ENCODE assay signal across 8 cellular contexts in the genomic region with DNA sequence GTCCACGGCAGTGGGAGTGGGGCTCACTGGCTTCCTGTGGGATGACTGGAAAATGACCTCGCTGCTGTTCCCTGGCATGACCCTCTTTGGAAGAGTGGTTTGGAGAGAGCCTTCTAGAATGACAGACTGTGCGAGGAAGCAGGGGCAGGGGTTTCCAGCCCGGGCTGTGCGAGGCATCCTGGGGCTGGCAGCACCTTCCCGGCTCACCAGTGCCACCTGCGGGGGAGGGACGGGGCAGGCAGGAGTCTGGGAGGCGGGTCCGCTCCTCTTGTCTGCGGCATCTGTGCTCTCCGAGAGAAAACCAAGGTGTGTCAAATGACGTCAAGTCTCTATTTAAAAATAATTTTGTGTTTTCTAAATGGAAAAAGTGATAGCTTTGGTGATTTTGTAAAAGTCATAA. TPM values are rescaled to one million over a fixed set of nuclear protein-coding genes. Genes with fewer than 3 reads are reported as not detected.
DNase-seq lines count a peak whose midpoint lies in the region; ATAC-seq, FAIRE-seq and TF ChIP-seq lines count a peak whose summit lies in the region.

No MANE protein-coding gene starts in this region.

- H3K14ac ChIP-seq in H1 (ENCODE audit: insufficient read length), result no peak overlapping the region

- WGBS in H1 (ENCODE audit: extremely low coverage in 1 of 2, insufficient coverage in 1 of 2, insufficient read length in 1 of 2, insufficient replicate concordance in 2 of 2, low coverage in 1 of 2, low lambda C conversion rate in 2 of 2, missing lambda C conversion rate in 1 of 2), 2 experiments, result 74% methylated on average over 13 of the region's 13 CpGs; no CpG with 5 or more reads in 1 of the 2 experiments

- TF ChIP-seq CTCF in GM12875 (IDR thresholded peaks at IDR 0.05; ENCODE audit: borderline replicate concordance, insufficient read depth, low read depth, low read length) (peak; percentile 64), H1 (IDR thresholded peaks at IDR 0.05; ENCODE audit: control extremely low read depth in 1 of 3, insufficient read depth in 1 of 3, low read depth in 1 of 3, low read length in 3 of 3) (peak; percentile 75 to 85 (median 76)), parathyroid adenoma (IDR thresholded peaks at IDR 0.05) (peak; percentile 87)

- no peak overlapping the region for H4K91ac ChIP-seq in H1 (replicated peaks; ENCODE audit: insufficient read length, low read length)

- H3K27ac ChIP-seq in H1 (ENCODE audit: low read depth, low read length), result no peak overlapping the region
- peak overlapping the region; percentile 100 for H3K27ac ChIP-seq in parathyroid adenoma

- no peak overlapping the region for H3K56ac ChIP-seq in H1 (replicated peaks; ENCODE audit: insufficient read length, low read depth, low read length)

- H3K23ac ChIP-seq in H1 (ENCODE audit: insufficient read length), result no peak overlapping the region

- no peak for FAIRE-seq in H1 (lab: Jason Lieb, UNC)

- POLR2A ChIA-PET in activated CD4-positive, alpha-beta memory T cell treated with anti-CD3 and anti-CD28 coated beads for 36 hours (lab: Charles Lee), result interaction anchor here (1.0 kb wide), 1 partner anchor 10 kb away, joined by 3 read pairs; no protein-coding TSS in a partner anchor
- POLR2A ChIA-PET in H1 (lab: Charles Lee; ENCODE audit: partially characterized antibody), result interaction anchor here (1.2 kb wide), 1 partner anchor 17 kb away, joined by 3 read pairs; no protein-coding TSS in a partner anchor

- H2BK12ac ChIP-seq in H1 (ENCODE audit: low read depth, low read length), result 0 out of 2 replicates have a peak overlapping the region, but pooled peaks have one; percentile 27

- H3K36me3 ChIP-seq in H1 (ENCODE audit: control insufficient read depth in 2 of 4, insufficient read depth in 4 of 4, low read length in 3 of 4), result no peaks in the 10 kb centered on the region
- no peaks in the 10 kb centered on the region for H3K36me3 ChIP-seq in parathyroid adenoma (ENCODE audit: control insufficient read depth, insufficient read depth, low read length)

- H3K79me2 ChIP-seq in H1 (ENCODE audit: control insufficient read depth in 1 of 2, insufficient read depth in 2 of 2, low read length in 2 of 2), result no peaks in the 10 kb centered on the region
- no peaks in the 10 kb centered on the region for H3K79me2 ChIP-seq in parathyroid adenoma

- peaks cover 2 to 11% (median 4%) of the 10 kb centered on the region in 4 experiments; a peak in 4 of 7 replicates for H3K4me1 ChIP-seq in H1 (replicated peaks in 1 of 4; ENCODE audit: control insufficient read depth in 3 of 4, insufficient read depth in 4 of 4, low read length in 3 of 4)
- peaks cover 35% of the 10 kb centered on the region for H3K4me1 ChIP-seq in parathyroid adenoma

- TF ChIP-seq EP300 in H1 (IDR thresholded peaks at IDR 0.05; ENCODE audit: borderline replicate concordance in 1 of 2, low read depth in 2 of 2, low read length in 2 of 2), result no peak

- H3K27me3 Mint-ChIP-seq in activated CD4-positive, alpha-beta memory T cell treated with anti-CD3 and anti-CD28 coated beads for 36 hours, result no peaks in the 10 kb centered on the region

- intact Hi-C loops in activated CD4-positive, alpha-beta memory T cell treated with anti-CD3 and anti-CD28 coated beads for 36 hours (cut with micrococcal nuclease), result loop anchor here (1.0 to 10.0 kb wide), 3 partner anchors 57 to 842 kb away; partner anchors contain the start of gene GAA

- H3K79me1 ChIP-seq in H1 (ENCODE audit: low read depth, low read length), result no peaks in the 10 kb centered on the region

- no peak overlapping the region for H4K8ac ChIP-seq in H1 (ENCODE audit: extremely low read depth, insufficient read depth, low read length)

- peak; percentile 77 to 84 for TF ChIP-seq RAD21 in H1 (IDR thresholded peaks at IDR 0.05 in 1 of 2, conservative IDR thresholded peaks at IDR 0.05 in 1 of 2; ENCODE audit: low read depth in 2 of 2, low read length in 2 of 2)

- H2AFZ ChIP-seq in H1 (ENCODE audit: low read length) (no peak overlapping the region), parathyroid adenoma (peak overlapping the region; percentile 52)

- H3K4ac ChIP-seq in H1 (replicated peaks; ENCODE audit: insufficient read length, low read depth, low read length), result no peak overlapping the region

- no peak for TF ChIP-seq POLR2A in H1 (IDR thresholded peaks at IDR 0.05; ENCODE audit: control extremely low read depth in 1 of 2, low read depth in 2 of 2, low read length in 2 of 2)

- ATAC-seq in HG03469 (IDR thresholded peaks at IDR 0.05; ENCODE audit: unreplicated experiment), result no peak
- no peak for ATAC-seq in HG03097 (IDR thresholded peaks at IDR 0.05; ENCODE audit: low FRiP score, unreplicated experiment)
- no peak for ATAC-seq in HG02798 (IDR thresholded peaks at IDR 0.05; ENCODE audit: poor library complexity, unreplicated experiment)

- no peaks in the 10 kb centered on the region for H3K23me2 ChIP-seq in H1 (ENCODE audit: low read depth, low read length)

- H3K9me3 Mint-ChIP-seq in activated CD4-positive, alpha-beta memory T cell treated with anti-CD3 and anti-CD28 coated beads for 36 hours, result no peaks in the 10 kb centered on the region

- no peak overlapping the region for H2BK120ac ChIP-seq in H1 (replicated peaks; ENCODE audit: low read depth, low read length)

- peaks cover 0 to 2% of the 10 kb centered on the region in 2 experiments for H4K20me1 ChIP-seq in H1 (replicated peaks in 1 of 2; ENCODE audit: control insufficient read depth in 1 of 2, insufficient read depth in 2 of 2, low read length in 2 of 2)

- H3K4me2 ChIP-seq in H1 (ENCODE audit: insufficient read depth in 1 of 2, low read depth in 2 of 2, low read length in 2 of 2) (no peak overlapping the region), parathyroid adenoma (ENCODE audit: low read length) (peak overlapping the region; percentile 25)

- CTCF ChIA-PET in activated CD4-positive, alpha-beta memory T cell treated with anti-CD3 and anti-CD28 coated beads for 36 hours (lab: Charles Lee), result interaction anchor here (0.6 to 3.4 kb wide), 10 partner anchors 11 to 151 kb away, joined by 3 to 41 read pairs (median 3); partner anchors contain the start of genes GAA, SGSH and SLC26A11
- CTCF ChIA-PET in H1 (lab: Charles Lee; ENCODE audit: partially characterized antibody), result interaction anchor here (0.7 to 4.6 kb wide), 8 partner anchors 10 to 87 kb away, joined by 3 to 34 read pairs (median 4); no protein-coding TSS in a partner anchor

- H2BK20ac ChIP-seq in H1 (ENCODE audit: low read length), result no peak overlapping the region

- H3K9me3 ChIP-seq in H1 (ENCODE audit: insufficient read depth in 2 of 2, low read depth in 1 of 2, low read length in 1 of 2) (no peaks in the 10 kb centered on the region), parathyroid adenoma (ENCODE audit: control insufficient read depth, low read length) (no peaks in the 10 kb centered on the region)

- peaks cover 2% of the 10 kb centered on the region for H3K36me3 Mint-ChIP-seq in activated CD4-positive, alpha-beta memory T cell treated with anti-CD3 and anti-CD28 coated beads for 36 hours

- H3K27me3 ChIP-seq in H1 (replicated peaks in 1 of 4; ENCODE audit: control insufficient read depth in 3 of 4, extremely low read depth in 1 of 4, insufficient read depth in 3 of 4, low read length in 3 of 4), result no peaks in the 10 kb centered on the region
- H3K27me3 ChIP-seq in parathyroid adenoma (ENCODE audit: control insufficient read depth, insufficient read depth, low read length), result no peaks in the 10 kb centered on the region

- H3K4me3 ChIP-seq in GM12875 (ENCODE audit: low read depth, low read length), result no peak overlapping the region
- no peak overlapping the region for H3K4me3 ChIP-seq in H1 (ENCODE audit: extremely low read depth in 1 of 4, insufficient read depth in 2 of 4, low read depth in 3 of 4, low read length in 4 of 4)
- peak overlapping the region; percentile 4 for H3K4me3 ChIP-seq in parathyroid adenoma (ENCODE audit: low read depth, low read length)

- no peak overlapping the region for H2BK5ac ChIP-seq in H1 (ENCODE audit: low read depth, low read length)

- peak; percentile 49 for DNase-seq in NCI-H2171 (lab: John Stamatoyannopoulos, UW)
- DNase-seq in activated CD4-positive, alpha-beta memory T cell treated with anti-CD3 and anti-CD28 coated beads for 36 hours, result peak; percentile 94
- DNase-seq in H1 (ENCODE audit: low read depth in 1 of 2, low spot score in 2 of 2), result peak; percentile 46 to 84

- no peak overlapping the region for H3K18ac ChIP-seq in H1 (ENCODE audit: extremely low read depth, low read length)

- H4K5ac ChIP-seq in H1 (ENCODE audit: insufficient read length, low read depth, low read length), result no peak overlapping the region

- no peak overlapping the region for H2BK15ac ChIP-seq in H1 (ENCODE audit: low read length)

- H3K9ac ChIP-seq in H1 (replicated peaks in 1 of 4; ENCODE audit: extremely low read depth in 1 of 4, low read depth in 3 of 4, low read length in 3 of 4), result no peak overlapping the region
- no peak overlapping the region for H3K9ac ChIP-seq in parathyroid adenoma

- H3K4me1 Mint-ChIP-seq in activated CD4-positive, alpha-beta memory T cell treated with anti-CD3 and anti-CD28 coated beads for 36 hours (ENCODE audit: low read depth), result peaks cover 54% of the 10 kb centered on the region

- H3K4me3 Mint-ChIP-seq in activated CD4-positive, alpha-beta memory T cell treated with anti-CD3 and anti-CD28 coated beads for 36 hours, result no peak overlapping the region

- peak overlapping the region; percentile 92 for H3K27ac Mint-ChIP-seq in activated CD4-positive, alpha-beta memory T cell treated with anti-CD3 and anti-CD28 coated beads for 36 hours

- H2AK5ac ChIP-seq in H1 (ENCODE audit: low read depth, low read length), result no peak overlapping the region

RNA-seq across cellular contexts. Expression of gene RNF213, which starts 7.8 kb away (rescaled TPM):
- total RNA-seq in activated CD4-positive, alpha-beta memory T cell treated with anti-CD3 and anti-CD28 coated beads for 36 hours, result 100 to 1,000 TPM; 421 to 440 TPM
- 62.1 and 62.8 TPM in 2 replicates for total RNA-seq in H1 (2021; fragmentation: NEBNext Ultra II Directional; extraction: Animal tissue kit (Norgen Biotek cat#: 25700))
- polyA plus RNA-seq in H1 (2011; rRNA removed), result 30.4 and 33.8 TPM in 2 replicates
- 29.3 TPM for polyA plus RNA-seq in H1 (2011; cell fraction: cytosol; rRNA removed)
- 278 TPM for polyA plus RNA-seq in H1 (2011; cell fraction: nucleus; rRNA removed)
- polyA plus RNA-seq in H1 (2012, experiment 1 of 2), result 41.4 to 55.4 TPM (median 46.9 TPM) in 4 replicates
- polyA plus RNA-seq in H1 (2012, experiment 2 of 2), result 4.1 TPM
- 26.5 TPM for polyA plus RNA-seq in H1 (2013, experiment 1 of 2)
- polyA plus RNA-seq in H1 (2013, experiment 2 of 2), result 21.3 TPM
- polyA minus RNA-seq in H1 (2011; rRNA and poly(A)+ RNA removed), result 118 and 169 TPM in 2 replicates
- polyA minus RNA-seq in H1 (2011; cell fraction: cytosol; rRNA and poly(A)+ RNA removed), result 76.0 TPM
- 166 TPM for polyA minus RNA-seq in H1 (2011; cell fraction: nucleus; rRNA and poly(A)+ RNA removed)

RNA-seq across cellular contexts. Expression of gene SLC26A11, which starts 32.6 kb away (rescaled TPM):
- total RNA-seq in activated CD4-positive, alpha-beta memory T cell treated with anti-CD3 and anti-CD28 coated beads for 36 hours, result 10 to 100 TPM; 10.1 to 10.6 TPM
- 15.5 and 18.2 TPM in 2 replicates for total RNA-seq in H1 (2021; fragmentation: NEBNext Ultra II Directional; extraction: Animal tissue kit (Norgen Biotek cat#: 25700))
- polyA plus RNA-seq in H1 (2011; rRNA removed), result 25.9 and 36.4 TPM in 2 replicates
- 17.5 TPM for polyA plus RNA-seq in H1 (2011; cell fraction: cytosol; rRNA removed)
- polyA plus RNA-seq in H1 (2011; cell fraction: nucleus; rRNA removed), result 102 TPM
- polyA plus RNA-seq in H1 (2012, experiment 1 of 2), result 15.1 to 18.1 TPM (median 17.1 TPM) in 4 replicates
- polyA plus RNA-seq in H1 (2012, experiment 2 of 2), result 14.0 TPM
- 17.1 TPM for polyA plus RNA-seq in H1 (2013, experiment 1 of 2)
- polyA plus RNA-seq in H1 (2013, experiment 2 of 2), result 15.3 TPM
- 11.4 and 14.1 TPM in 2 replicates for polyA minus RNA-seq in H1 (2011; rRNA and poly(A)+ RNA removed)
- polyA minus RNA-seq in H1 (2011; cell fraction: cytosol; rRNA and poly(A)+ RNA removed), result 6.9 TPM
- polyA minus RNA-seq in H1 (2011; cell fraction: nucleus; rRNA and poly(A)+ RNA removed), result 34.6 TPM

RNA-seq across cellular contexts. Expression of gene SGSH, which starts 32.7 kb away (rescaled TPM):
- total RNA-seq in activated CD4-positive, alpha-beta memory T cell treated with anti-CD3 and anti-CD28 coated beads for 36 hours, result 10 to 100 TPM; 37.4 to 44.7 TPM
- total RNA-seq in H1 (2021; fragmentation: NEBNext Ultra II Directional; extraction: Animal tissue kit (Norgen Biotek cat#: 25700)), result 15.6 and 19.6 TPM in 2 replicates
- 18.0 and 39.2 TPM in 2 replicates for polyA plus RNA-seq in H1 (2011; rRNA removed)
- polyA plus RNA-seq in H1 (2011; cell fraction: cytosol; rRNA removed), result 15.0 TPM
- polyA plus RNA-seq in H1 (2011; cell fraction: nucleus; rRNA removed), result 67.1 TPM
- 12.4 to 20.3 TPM (median 15.5 TPM) in 4 replicates for polyA plus RNA-seq in H1 (2012, experiment 1 of 2)
- 9.4 TPM for polyA plus RNA-seq in H1 (2012, experiment 2 of 2)
- 15.4 TPM for polyA plus RNA-seq in H1 (2013, experiment 1 of 2)
- polyA plus RNA-seq in H1 (2013, experiment 2 of 2), result 14.5 TPM
- polyA minus RNA-seq in H1 (2011; rRNA and poly(A)+ RNA removed), result 7.3 and 12.8 TPM in 2 replicates
- polyA minus RNA-seq in H1 (2011; cell fraction: cytosol; rRNA and poly(A)+ RNA removed), result 10.8 TPM
- polyA minus RNA-seq in H1 (2011; cell fraction: nucleus; rRNA and poly(A)+ RNA removed), result 22.3 TPM
